9 cellular contexts compared by ENCODE assay signal in the genomic region with DNA sequence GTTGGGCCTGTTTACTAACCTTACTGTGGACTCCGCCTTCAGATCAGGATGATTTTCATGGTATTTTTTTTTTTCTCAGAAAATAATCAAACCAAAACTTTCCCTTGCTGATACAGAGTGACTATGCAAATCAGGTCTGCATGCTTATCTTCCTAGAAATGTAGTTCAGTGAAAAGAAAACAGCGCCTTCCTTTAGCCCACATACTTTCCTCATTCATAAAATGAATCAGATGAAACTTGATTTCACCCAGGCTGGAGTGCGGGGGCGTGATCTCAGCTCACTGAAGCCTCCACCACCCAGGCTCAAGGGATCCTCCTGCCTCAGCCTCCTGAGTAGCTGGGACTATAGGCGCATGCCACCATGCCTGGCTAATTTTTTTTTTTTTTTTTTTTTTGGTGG. TPM values are rescaled to one million over a fixed set of nuclear protein-coding genes. Genes with fewer than 3 reads are reported as not detected.
A peak's percentile ranks its signal among the peaks of the same experiment; 100 is the strongest.
DNase-seq lines count a peak whose midpoint lies in the region; ATAC-seq and TF ChIP-seq lines count a peak whose summit lies in the region.
"Had no signal": no experiment of that assay in that cellular context is flagged by ENCODE, and none has a peak within 500 bp of the region (broad histone marks: within the 10 kb centered on the region; RNA-seq: fewer than 3 reads in every experiment).

No MANE protein-coding gene starts in this region.

- H3K9me3 Mint-ChIP-seq in activated T-helper 1 cell treated with anti-CD3 and anti-CD28 coated beads, Interleukin-12 subunit alpha, Interleukin-12 subunit beta, Interleukin-2, Interleukin-4 antibody, amounts not matched to agents 30 ng/mL and 10 ng/mL and 1 ng/mL, durations not matched to agents 14 hours and 24 hours and 36 hours, result no peaks in the 10 kb centered on the region
- H3K9me3 Mint-ChIP-seq in nephron, result no peaks in the 10 kb centered on the region
- no peaks in the 10 kb centered on the region for H3K9me3 Mint-ChIP-seq in stimulated activated naive CD8-positive, alpha-beta T cell treated with anti-CD3 and anti-CD28 coated beads, Interleukin-15, Interleukin-2, amounts not matched to agents 100 ng/mL and 50 ng/mL, for 24 hours

- no peak overlapping the region for H3K4me3 Mint-ChIP-seq in activated T-helper 1 cell treated with anti-CD3 and anti-CD28 coated beads, Interleukin-12 subunit alpha, Interleukin-12 subunit beta, Interleukin-2, Interleukin-4 antibody, amounts not matched to agents 30 ng/mL and 10 ng/mL and 1 ng/mL, durations not matched to agents 14 hours and 24 hours and 36 hours
- H3K4me3 Mint-ChIP-seq in nephron, result no peak overlapping the region
- H3K4me3 Mint-ChIP-seq in stimulated activated naive CD8-positive, alpha-beta T cell treated with anti-CD3 and anti-CD28 coated beads, Interleukin-15, Interleukin-2, amounts not matched to agents 100 ng/mL and 50 ng/mL, for 24 hours, result peak overlapping the region; percentile 51

- H3K36me3 Mint-ChIP-seq in activated T-helper 1 cell treated with anti-CD3 and anti-CD28 coated beads, Interleukin-12 subunit alpha, Interleukin-12 subunit beta, Interleukin-2, Interleukin-4 antibody, amounts not matched to agents 30 ng/mL and 10 ng/mL and 1 ng/mL, durations not matched to agents 14 hours and 24 hours and 36 hours (ENCODE audit: low read depth), result peaks cover 3% of the 10 kb centered on the region
- no peaks in the 10 kb centered on the region for H3K36me3 Mint-ChIP-seq in nephron (ENCODE audit: low read depth)
- peaks cover 3% of the 10 kb centered on the region for H3K36me3 Mint-ChIP-seq in stimulated activated naive CD8-positive, alpha-beta T cell treated with anti-CD3 and anti-CD28 coated beads, Interleukin-15, Interleukin-2, amounts not matched to agents 100 ng/mL and 50 ng/mL, for 24 hours (ENCODE audit: low read depth)

- peak; percentile 15 for DNase-seq in activated gamma-delta T cell treated with anti-CD3 and anti-CD28 coated beads, Interleukin-2, amount 50 U/mL, for 16 hours (ENCODE audit: low read depth)
- DNase-seq in activated gamma-delta T cell (lab: John Stamatoyannopoulos, UW), result no peak
- DNase-seq in activated T-helper 1 cell treated with anti-CD3 and anti-CD28 coated beads, Interleukin-12 subunit alpha, Interleukin-12 subunit beta, Interleukin-2, Interleukin-4 antibody, amounts not matched to agents 30 ng/mL and 10 ng/mL and 1 ng/mL, durations not matched to agents 14 hours and 24 hours and 36 hours (ENCODE audit: low spot score), result peak; percentile 3
- DNase-seq in NCI-H2029 treated with DMSO at 0.1 percent for 48 hours (lab: John Stamatoyannopoulos, UW), result no peak
- no peak for DNase-seq in D341Med (ENCODE audit: low spot score)
- DNase-seq: dermis blood vessel endothelial cell had no signal

- intact Hi-C loops in activated T-helper 1 cell treated with anti-CD3 and anti-CD28 coated beads, Interleukin-12 subunit alpha, Interleukin-12 subunit beta, Interleukin-2, Interleukin-4 antibody, amounts not matched to agents 30 ng/mL and 10 ng/mL and 1 ng/mL, durations not matched to agents 14 hours and 24 hours and 36 hours (cut with micrococcal nuclease), result loop anchor here (1.0 to 5.0 kb wide), 6 partner anchors 26 to 257 kb away; a partner anchor contains a TSS

- ATAC-seq in GM18861 (IDR thresholded peaks at IDR 0.05; ENCODE audit: unreplicated experiment), result no peak

- no peak for TF ChIP-seq CTCF in nephron (IDR thresholded peaks at IDR 0.05; ENCODE audit: unreplicated experiment in 3 of 3)

- H3K4me1 Mint-ChIP-seq in activated T-helper 1 cell treated with anti-CD3 and anti-CD28 coated beads, Interleukin-12 subunit alpha, Interleukin-12 subunit beta, Interleukin-2, Interleukin-4 antibody, amounts not matched to agents 30 ng/mL and 10 ng/mL and 1 ng/mL, durations not matched to agents 14 hours and 24 hours and 36 hours (ENCODE audit: low read depth), result peaks cover 24% of the 10 kb centered on the region
- H3K4me1 Mint-ChIP-seq in nephron, result peaks cover 86% of the 10 kb centered on the region
- peaks cover 37% of the 10 kb centered on the region for H3K4me1 Mint-ChIP-seq in stimulated activated naive CD8-positive, alpha-beta T cell treated with anti-CD3 and anti-CD28 coated beads, Interleukin-15, Interleukin-2, amounts not matched to agents 100 ng/mL and 50 ng/mL, for 24 hours (ENCODE audit: low read depth)

- peak overlapping the region; percentile 84 for H3K27ac Mint-ChIP-seq in activated T-helper 1 cell treated with anti-CD3 and anti-CD28 coated beads, Interleukin-12 subunit alpha, Interleukin-12 subunit beta, Interleukin-2, Interleukin-4 antibody, amounts not matched to agents 30 ng/mL and 10 ng/mL and 1 ng/mL, durations not matched to agents 14 hours and 24 hours and 36 hours
- peak overlapping the region; percentile 70 to 96 (median 90) for H3K27ac Mint-ChIP-seq in nephron
- peak overlapping the region; percentile 83 for H3K27ac Mint-ChIP-seq in stimulated activated naive CD8-positive, alpha-beta T cell treated with anti-CD3 and anti-CD28 coated beads, Interleukin-15, Interleukin-2, amounts not matched to agents 100 ng/mL and 50 ng/mL, for 24 hours

- H3K27me3 Mint-ChIP-seq in activated T-helper 1 cell treated with anti-CD3 and anti-CD28 coated beads, Interleukin-12 subunit alpha, Interleukin-12 subunit beta, Interleukin-2, Interleukin-4 antibody, amounts not matched to agents 30 ng/mL and 10 ng/mL and 1 ng/mL, durations not matched to agents 14 hours and 24 hours and 36 hours (ENCODE audit: insufficient read depth), result peaks cover 63% of the 10 kb centered on the region
- H3K27me3 Mint-ChIP-seq in nephron (ENCODE audit: low read depth), result no peaks in the 10 kb centered on the region
- H3K27me3 Mint-ChIP-seq in stimulated activated naive CD8-positive, alpha-beta T cell treated with anti-CD3 and anti-CD28 coated beads, Interleukin-15, Interleukin-2, amounts not matched to agents 100 ng/mL and 50 ng/mL, for 24 hours, result peaks cover 28% of the 10 kb centered on the region

RNA-seq across cellular contexts. Expression of a gene that starts 26.0 kb away (rescaled TPM):
- total RNA-seq in activated T-helper 1 cell treated with anti-CD3 and anti-CD28 coated beads, Interleukin-12 subunit alpha, Interleukin-12 subunit beta, Interleukin-2, Interleukin-4 antibody, amounts not matched to agents 30 ng/mL and 10 ng/mL and 1 ng/mL, durations not matched to agents 14 hours and 24 hours and 36 hours, result 1.9 and 2.1 TPM in 2 replicates

Comparison
In these comparisons a context has a peak if more than half of its experiments do, and no peak if none do; other contexts are left out.
1. DNase-seq: peak in activated gamma-delta T cell treated with anti-CD3 and anti-CD28 coated beads, Interleukin-2, amount 50 U/mL, for 16 hours (single experiment) and activated T-helper 1 cell treated with anti-CD3 and anti-CD28 coated beads, Interleukin-12 subunit alpha, Interleukin-12 subunit beta, Interleukin-2, Interleukin-4 antibody, amounts not matched to agents 30 ng/mL and 10 ng/mL and 1 ng/mL, durations not matched to agents 14 hours and 24 hours and 36 hours (single experiment); none in activated gamma-delta T cell (single experiment), NCI-H2029 treated with DMSO at 0.1 percent for 48 hours (single experiment) and D341Med (single experiment).
2. Peak in every context shown above with its lines, with median percentiles within 50 percentile points of each other: H3K27ac Mint-ChIP-seq.